14 cellular contexts compared by ENCODE assay signal in the genomic region with DNA sequence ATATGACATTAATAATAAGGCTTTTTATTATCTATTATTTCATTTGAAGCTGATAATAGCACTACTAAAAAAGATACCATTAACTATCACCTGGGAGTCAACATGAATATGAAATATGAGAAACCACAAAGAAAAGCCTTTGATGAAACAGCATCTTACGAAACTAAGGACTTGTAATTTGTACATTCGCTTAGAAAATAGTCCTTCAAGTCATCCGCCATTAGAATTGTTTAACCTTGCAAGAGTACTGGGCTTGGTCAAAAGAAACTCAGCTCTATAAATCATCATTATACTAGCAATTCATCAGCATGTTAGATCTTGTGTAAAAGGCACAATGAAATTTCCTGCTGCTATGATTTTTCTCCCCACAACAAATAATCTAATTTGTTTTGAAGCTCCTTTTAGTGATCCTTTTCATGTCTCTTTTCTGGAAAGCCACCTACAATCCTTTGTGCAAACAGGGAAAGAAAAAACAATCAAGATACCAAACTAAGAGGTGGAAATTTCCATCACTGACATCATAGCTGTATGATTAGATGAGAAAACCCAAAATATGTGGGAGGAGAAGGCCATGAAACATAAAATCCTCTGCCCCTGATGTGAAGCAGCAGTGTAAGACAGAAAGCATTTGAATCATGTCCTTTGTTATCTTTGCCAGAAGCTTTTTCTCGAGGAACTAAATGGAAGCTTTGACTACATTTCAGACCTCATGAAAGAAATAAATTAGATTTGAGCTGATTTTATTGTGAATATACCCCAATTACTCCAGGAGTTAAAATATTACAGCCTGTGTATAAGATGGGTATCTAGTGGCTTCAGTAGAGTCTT. TPM values are rescaled to one million over a fixed set of nuclear protein-coding genes. Genes with fewer than 3 reads are reported as not detected.
DNase-seq lines count a peak whose midpoint lies in the region; ATAC-seq, FAIRE-seq and TF ChIP-seq lines count a peak whose summit lies in the region.
"Had no signal": no experiment of that assay in that cellular context is flagged by ENCODE, and none has a peak within 500 bp of the region (broad histone marks: within the 10 kb centered on the region; RNA-seq: fewer than 3 reads in every experiment).

No MANE protein-coding gene starts in this region.

- peaks cover 10% of the 10 kb centered on the region for H3K4me1 ChIP-seq in adipocyte (ENCODE audit: control insufficient read depth, insufficient read depth, low read length)
- H3K4me1 ChIP-seq in foreskin keratinocyte: peaks cover 20% of the 10 kb centered on the region
- H3K4me1 ChIP-seq in skeletal muscle satellite cell (ENCODE audit: control insufficient read depth, insufficient read depth, low read length): peaks cover 38% of the 10 kb centered on the region

- no peak for TF ChIP-seq CTCF in foreskin keratinocyte (conservative IDR thresholded peaks at IDR 0.05)

- H3K4me2 ChIP-seq in skeletal muscle satellite cell (ENCODE audit: low read length): peak overlapping the region; percentile 43

- H3K27ac ChIP-seq in foreskin keratinocyte: no peak overlapping the region

- H3K9ac ChIP-seq in adipocyte (ENCODE audit: low read length): no peak overlapping the region
- peak overlapping the region; percentile 42 for H3K9ac ChIP-seq in skeletal muscle satellite cell (ENCODE audit: low read depth, low read length)

- ATAC-seq in foreskin keratinocyte (no peak), GM21381 (IDR thresholded peaks at IDR 0.05; ENCODE audit: unreplicated experiment) (no peak)
- ATAC-seq: Right ventricle myocardium inferior had no signal

- DNase-seq in GM04504 (ENCODE audit: low read depth): peak; percentile 21
- DNase-seq in adipocyte (ENCODE audit: low read depth): peak; percentile 75
- DNase-seq in foreskin keratinocyte: peak; percentile 40 to 76
- DNase-seq in mesenteric fat pad (ENCODE audit: low spot score): no peak
- DNase-seq in GM12891 (ENCODE audit: insufficient read length, low spot score): no peak
- DNase-seq: activated CD8-positive, alpha-beta memory T cell treated with anti-CD3 and anti-CD28 coated beads, Interleukin-2, amount 50 U/mL, for 48 hours; amniotic stem cell; DND-41; NCI-H446; stimulated activated CD4-positive, alpha-beta T cell treated with anti-CD3 and anti-CD28 coated beads, Interleukin-2, amount 100 ng/mL, for 48 hours; stimulated activated naive CD4-positive, alpha-beta T cell treated with Interleukin-2 at 50 U/mL for 16 hours had no signal

- H3K9me3 ChIP-seq in adipocyte (ENCODE audit: control insufficient read depth, low read length) (no peaks in the 10 kb centered on the region), skeletal muscle satellite cell (replicated peaks; ENCODE audit: low read length) (no peaks in the 10 kb centered on the region)

- H3K4me3 ChIP-seq in adipocyte (ENCODE audit: low read length) (no peak overlapping the region), skeletal muscle satellite cell (ENCODE audit: low read length) (no peak overlapping the region)

- H3K27me3 ChIP-seq in adipocyte (replicated peaks; ENCODE audit: control insufficient read depth, insufficient read depth, low read length) (no peaks in the 10 kb centered on the region), foreskin keratinocyte (no peaks in the 10 kb centered on the region), skeletal muscle satellite cell (ENCODE audit: control insufficient read depth, insufficient read depth, low read length) (no peaks in the 10 kb centered on the region)

- TF ChIP-seq POLR2A in GM12891 (IDR thresholded peaks at IDR 0.05; ENCODE audit: low read depth, low read length): no peak

- FAIRE-seq in GM12891 (lab: Jason Lieb, UNC): no peak

- no peaks in the 10 kb centered on the region for H3K36me3 ChIP-seq in adipocyte (ENCODE audit: control insufficient read depth, insufficient read depth, low read length, severe bottlenecking)
- no peaks in the 10 kb centered on the region for H3K36me3 ChIP-seq in skeletal muscle satellite cell (ENCODE audit: insufficient read depth, low read length)

TF ChIP-seq in GM12891, 5 proteins besides CTCF, POLR2A, EP300 and RAD21:
- no peak for TF ChIP-seq PAX5 (IDR thresholded peaks at IDR 0.05; ENCODE audit: insufficient read depth, low read length, severe bottlenecking)
- no peak for TF ChIP-seq POLR2AphosphoS5 (IDR thresholded peaks at IDR 0.05; ENCODE audit: low read depth, low read length)
- TF ChIP-seq TAF1 (IDR thresholded peaks at IDR 0.05; ENCODE audit: low read depth, low read length): no peak
- no peak for TF ChIP-seq POU2F2 (IDR thresholded peaks at IDR 0.05; ENCODE audit: low read depth, low read length)
- no peak for TF ChIP-seq SPI1 (IDR thresholded peaks at IDR 0.05; ENCODE audit: low read depth, low read length)

RNA-seq across cellular contexts. Expression of gene SCN9A, which starts 31.2 kb away (rescaled TPM):
- 0.39 and 0.85 TPM in 2 replicates for total RNA-seq in foreskin keratinocyte
- polyA plus RNA-seq in foreskin keratinocyte: 0.07 and 0.11 TPM in 2 replicates
- 3.7 and 6.6 TPM in 2 replicates for total RNA-seq in skeletal muscle satellite cell (2012; rRNA removed)
- total RNA-seq in mesenteric fat pad: 5.7 TPM
- 0.03 TPM for polyA plus RNA-seq in GM12891 (2012; ENCODE audit: low read depth, missing spikeins)

Comparison
In these comparisons a context has a peak if more than half of its experiments do, and no peak if none do; other contexts are left out.
1. DNase-seq: peak in GM04504 (single experiment), adipocyte (single experiment) and foreskin keratinocyte (2 of 2); none in mesenteric fat pad (single experiment) and GM12891 (single experiment).